Comparison of ENCODE assay signal across 11 cellular contexts in genomic region chr17:57607553-57608120, GRCh38.
DNase-seq lines count a peak whose midpoint lies in the region; TF ChIP-seq lines count a peak whose summit lies in the region.
"Had no signal": no experiment of that assay in that cellular context is flagged by ENCODE, and none has a peak within 500 bp of the region (broad histone marks: within the 10 kb centered on the region; RNA-seq: fewer than 3 reads in every experiment).

No MANE protein-coding gene starts in this region.

- no peaks in the 10 kb centered on the region for H4K20me1 ChIP-seq in OCI-LY3 (ENCODE audit: insufficient read depth, low read length)

- no peak overlapping the region for H2AFZ ChIP-seq in OCI-LY3 (ENCODE audit: low read depth, low read length)

- peaks cover 6% of the 10 kb centered on the region for H3K36me3 ChIP-seq in OCI-LY3 (replicated peaks; ENCODE audit: low read depth, low read length)
- no peaks in the 10 kb centered on the region for H3K36me3 ChIP-seq in esophagus (ENCODE audit: control insufficient read depth in 2 of 2, insufficient read depth in 2 of 2, low read length in 1 of 2)
- H3K36me3 ChIP-seq: uterus had no signal

- no peak for TF ChIP-seq CTCF in OCI-LY3 (IDR thresholded peaks at IDR 0.05; ENCODE audit: low read depth, low read length)

- H3K9me3 ChIP-seq in OCI-LY3 (ENCODE audit: insufficient read depth, low read length) (no peaks in the 10 kb centered on the region), esophagus (ENCODE audit: control insufficient read depth in 2 of 2, insufficient read depth in 1 of 2, low read depth in 1 of 2, low read length in 1 of 2) (no peaks in the 10 kb centered on the region)
- H3K9me3 ChIP-seq: uterus had no signal

- WGBS in esophagus, 2 donors: 74 to 83% methylated on average over 12 of the region's 12 CpGs

- peak overlapping the region; percentile 22 for H3K4me3 ChIP-seq in OCI-LY3 (ENCODE audit: low read length)
- H3K4me3 ChIP-seq in esophagus (ENCODE audit: low read depth in 1 of 2, low read length in 2 of 2): no peak overlapping the region
- H3K4me3 ChIP-seq: uterus had no signal

- H3K9ac ChIP-seq in OCI-LY3 (ENCODE audit: low read length): peak overlapping the region; percentile 97

- peaks cover 95% of the 10 kb centered on the region for H3K4me1 ChIP-seq in OCI-LY3 (ENCODE audit: low read length)
- H3K4me1 ChIP-seq in esophagus (ENCODE audit: control insufficient read depth in 2 of 2, insufficient read depth in 2 of 2, low read length in 1 of 2): peaks cover 16 to 19% of the 10 kb centered on the region in 2 donors

- peak overlapping the region; percentile 60 for H3K4me2 ChIP-seq in OCI-LY3 (ENCODE audit: low read length)

- peaks cover 8% of the 10 kb centered on the region; the same call in 1 of the 2 replicates for H3K79me2 ChIP-seq in OCI-LY3 (ENCODE audit: low read length)

- H3K27me3 ChIP-seq in OCI-LY3 (ENCODE audit: low read depth, low read length): no peaks in the 10 kb centered on the region
- H3K27me3 ChIP-seq in esophagus (ENCODE audit: control insufficient read depth in 1 of 2, insufficient read depth in 2 of 2, low read length in 2 of 2): no peaks in the 10 kb centered on the region
- H3K27me3 ChIP-seq: uterus had no signal

- peak; percentile 57 for DNase-seq in stimulated activated CD4-positive, alpha-beta T cell treated with anti-CD3 and anti-CD28 coated beads, Interleukin-1b, Interleukin-23, amount 100 ng/mL, for 48 hours
- no peak for DNase-seq in stimulated activated CD4-positive, alpha-beta T cell treated with anti-CD3 and anti-CD28 coated beads, Interleukin-4, amount 100 ng/mL, for 1 hour
- no peak for DNase-seq in DMS79 (lab: John Stamatoyannopoulos, UW)
- no peak for DNase-seq in Kasumi-1 (lab: John Stamatoyannopoulos, UW)
- DNase-seq in SW 1271 (lab: John Stamatoyannopoulos, UW): no peak
- DNase-seq in nucleus accumbens (lab: John Stamatoyannopoulos, UW): no peak
- DNase-seq: glutamatergic neuron, NCI-H446 treated with DMSO at 0.1 percent for 48 hours, uterus had no signal

- H3K27ac ChIP-seq in OCI-LY3 (ENCODE audit: low read length): peak overlapping the region; percentile 95
- peak overlapping the region; percentile 29 to 85 for H3K27ac ChIP-seq in esophagus (ENCODE audit: low read depth in 2 of 2, low read length in 1 of 2)
- H3K27ac ChIP-seq: uterus had no signal
